9 cellular contexts compared by ENCODE assay signal in the genomic region with DNA sequence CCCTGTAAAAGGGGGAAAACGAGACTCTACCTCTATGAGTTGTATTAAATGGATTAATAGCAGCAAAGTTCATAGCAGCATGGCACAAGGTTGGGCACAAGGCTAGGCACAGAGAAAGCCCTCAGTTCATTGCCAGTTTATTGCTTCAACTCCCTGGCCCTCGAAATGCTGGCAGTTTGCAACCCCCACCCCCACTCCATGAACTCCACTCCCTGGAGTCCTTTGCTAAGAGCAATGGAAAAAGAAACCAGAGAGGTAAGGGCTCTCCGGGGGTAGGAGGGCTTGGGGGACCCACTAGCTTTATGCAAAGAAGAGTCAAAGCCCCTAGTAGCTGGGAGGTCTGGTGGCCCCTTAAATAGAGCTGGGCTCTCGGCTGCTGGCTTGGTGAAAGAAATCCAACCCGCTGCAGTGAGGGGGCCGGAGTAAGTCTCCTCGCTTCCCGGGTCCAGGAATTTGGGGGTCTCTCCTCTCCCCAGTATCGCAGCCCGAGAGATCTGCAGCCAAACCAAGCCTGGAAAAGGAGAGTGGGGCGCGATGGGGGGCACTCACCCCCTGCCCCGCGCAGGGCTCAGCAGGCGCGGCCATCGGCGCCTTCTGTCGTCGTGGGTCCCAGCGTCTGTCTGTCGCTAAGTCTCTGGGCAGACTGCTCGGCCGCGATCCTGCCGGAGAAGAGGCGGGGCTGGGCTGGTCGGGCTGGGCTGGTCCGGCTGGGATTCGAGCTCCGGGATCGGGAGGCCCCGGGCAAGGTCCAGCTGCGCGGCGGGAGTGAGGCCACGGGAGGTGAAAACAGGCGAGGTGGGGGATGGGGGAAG. TPM values are rescaled to one million over a fixed set of nuclear protein-coding genes. Genes with fewer than 3 reads are reported as not detected.
DNase-seq lines count a peak whose midpoint lies in the region; ATAC-seq and TF ChIP-seq lines count a peak whose summit lies in the region.
"Not testable (repeated sequence)": the region's sequence is repeated elsewhere in the genome, so short reads cannot be mapped to it uniquely, and the experiment has no call there.
"Had no signal": no experiment of that assay in that cellular context is flagged by ENCODE, and none has a peak within 500 bp of the region (broad histone marks: within the 10 kb centered on the region; RNA-seq: fewer than 3 reads in every experiment).

A gene (minus strand): TSS at position 645 of the 812 bp plus-strand sequence. CDS start 60 bp downstream, at position 585.

- not testable (repeated sequence) for H3K9me3 Mint-ChIP-seq in CD8-positive, alpha-beta T cell; activated T-cell treated with anti-CD3 and anti-CD28 coated beads, Interleukin-2, amount 50 U/mL, for 72 hours; effector memory CD8-positive, alpha-beta T cell; mesothelial cell of epicardium

- ATAC-seq in CD8-positive, alpha-beta T cell = not testable (repeated sequence)
- peak; percentile 43 to 56 for ATAC-seq in activated T-cell treated with anti-CD3 and anti-CD28 coated beads, Interleukin-2, amount 50 U/mL, for 72 hours (replicated peaks in 1 of 2)
- ATAC-seq in effector memory CD8-positive, alpha-beta T cell (replicated peaks) = peak; percentile 29
- ATAC-seq in left ventricle myocardium superior (peak; percentile 96), psoas muscle (peak; percentile 78 to 94 (median 79)), thoracic aorta (ENCODE audit: insufficient number of reproducible peaks, low FRiP score, low read depth) (peak; percentile 69)

- not testable (repeated sequence) for TF ChIP-seq CTCF in CD8-positive, alpha-beta T cell (IDR thresholded peaks at IDR 0.05); PC-9 (conservative IDR thresholded peaks at IDR 0.05); mesothelial cell of epicardium (IDR thresholded peaks at IDR 0.05; ENCODE audit: unreplicated experiment); psoas muscle (IDR thresholded peaks at IDR 0.05); thoracic aorta (IDR thresholded peaks at IDR 0.05)

- H3K27ac Mint-ChIP-seq in CD8-positive, alpha-beta T cell; activated T-cell treated with anti-CD3 and anti-CD28 coated beads, Interleukin-2, amount 50 U/mL, for 72 hours; effector memory CD8-positive, alpha-beta T cell; mesothelial cell of epicardium: not testable (repeated sequence)

- peak within 1 kb of the TSS; percentile 32 for H3K4me3 Mint-ChIP-seq in CD8-positive, alpha-beta T cell
- H3K4me3 Mint-ChIP-seq in activated T-cell treated with anti-CD3 and anti-CD28 coated beads, Interleukin-2, amount 50 U/mL, for 72 hours = peak within 1 kb of the TSS in 1 of 2 donors; percentile 51
- not testable (repeated sequence) for H3K4me3 Mint-ChIP-seq in effector memory CD8-positive, alpha-beta T cell
- H3K4me3 Mint-ChIP-seq in mesothelial cell of epicardium = peak within 1 kb of the TSS; percentile 55

- not testable (repeated sequence) for H3K9me3 ChIP-seq in CD8-positive, alpha-beta T cell (ENCODE audit: low read length); PC-9 (ENCODE audit: insufficient read depth, low read depth); psoas muscle; thoracic aorta

- CTCF ChIA-PET in CD8-positive, alpha-beta T cell (lab: Charles Lee); PC-9 (lab: Charles Lee): not testable (repeated sequence)

- H3K36me3 ChIP-seq in CD8-positive, alpha-beta T cell (ENCODE audit: insufficient read depth, low read length); PC-9 (ENCODE audit: low read depth); psoas muscle (ENCODE audit: insufficient read depth in 1 of 2, low read depth in 1 of 2); thoracic aorta: not testable (repeated sequence)

- H3K4me3 ChIP-seq in CD8-positive, alpha-beta T cell (ENCODE audit: low read depth, low read length); PC-9: not testable (repeated sequence)
- peak within 1 kb of the TSS; percentile 36 for H3K4me3 ChIP-seq in psoas muscle
- H3K4me3 ChIP-seq in thoracic aorta = peak within 1 kb of the TSS; percentile 66

- H3K27me3 ChIP-seq in CD8-positive, alpha-beta T cell (ENCODE audit: insufficient read depth, low read length); PC-9 (ENCODE audit: insufficient read depth, low read depth); psoas muscle (ENCODE audit: insufficient read depth in 3 of 3, low read length in 2 of 3); thoracic aorta (replicated peaks; ENCODE audit: insufficient read depth): not testable (repeated sequence)

- not testable (repeated sequence) for H3F3A ChIP-seq in PC-9 (ENCODE audit: insufficient read depth, low read depth)

- H2AFZ ChIP-seq in PC-9 = not testable (repeated sequence)

- 4 to 8% (median 8%) methylated on average over 12 to 19 of the region's 38 CpGs for WGBS in psoas muscle, 3 donors

- H3K27ac ChIP-seq in CD8-positive, alpha-beta T cell (ENCODE audit: low read depth, low read length); PC-9; psoas muscle; thoracic aorta: not testable (repeated sequence)

- BruUV-seq in PC-9 (replicated peaks; lab: Mats Ljungman, UMichigan) = TSS peak; percentile 55

- H3K79me2 ChIP-seq in PC-9 (ENCODE audit: low read depth) = not testable (repeated sequence)

- not testable (repeated sequence) for H4K20me1 ChIP-seq in PC-9 (ENCODE audit: insufficient read depth)

- H3K36me3 Mint-ChIP-seq in CD8-positive, alpha-beta T cell; activated T-cell treated with anti-CD3 and anti-CD28 coated beads, Interleukin-2, amount 50 U/mL, for 72 hours (ENCODE audit: insufficient read depth in 2 of 2); effector memory CD8-positive, alpha-beta T cell (ENCODE audit: insufficient read depth); mesothelial cell of epicardium: not testable (repeated sequence)

- not testable (repeated sequence) for H3K4me1 ChIP-seq in CD8-positive, alpha-beta T cell (ENCODE audit: insufficient read depth, low read length); PC-9 (replicated peaks; ENCODE audit: insufficient read depth); psoas muscle; thoracic aorta (ENCODE audit: control insufficient read depth in 1 of 2, low read depth in 2 of 2)

- H3K9me2 ChIP-seq in PC-9 (ENCODE audit: insufficient read depth) = not testable (repeated sequence)

- not testable (repeated sequence) for DNase-seq in CD8-positive, alpha-beta T cell; activated T-cell treated with anti-CD3 and anti-CD28 coated beads, Interleukin-2, amount 50 U/mL, for 72 hours; effector memory CD8-positive, alpha-beta T cell; left ventricle myocardium superior; psoas muscle; thoracic aorta (ENCODE audit: low spot score)
- DNase-seq in PC-9 (peak in 1 of 2 experiments; percentile 26), mesothelial cell of epicardium (ENCODE audit: low spot score in 2 of 2, unreplicated experiment in 2 of 2) (peak in 1 of 2 experiments; percentile 42)

- H3K4me2 ChIP-seq in PC-9 = not testable (repeated sequence)

- intact Hi-C loops in CD8-positive, alpha-beta T cell (cut with DNase I, micrococcal nuclease); PC-9 (cut with micrococcal nuclease; ENCODE audit: unreplicated experiment); left ventricle myocardium superior (cut with micrococcal nuclease); psoas muscle (cut with DNase I): not testable (repeated sequence)

- not testable (repeated sequence) for H3K4me1 Mint-ChIP-seq in CD8-positive, alpha-beta T cell (ENCODE audit: low read depth); activated T-cell treated with anti-CD3 and anti-CD28 coated beads, Interleukin-2, amount 50 U/mL, for 72 hours (ENCODE audit: low read depth); effector memory CD8-positive, alpha-beta T cell (ENCODE audit: low read depth in 2 of 2); mesothelial cell of epicardium

- not testable (repeated sequence) for H3K27me3 Mint-ChIP-seq in CD8-positive, alpha-beta T cell (ENCODE audit: low read depth); activated T-cell treated with anti-CD3 and anti-CD28 coated beads, Interleukin-2, amount 50 U/mL, for 72 hours (ENCODE audit: low read depth); effector memory CD8-positive, alpha-beta T cell; mesothelial cell of epicardium (ENCODE audit: low read depth)

- POLR2A ChIA-PET in CD8-positive, alpha-beta T cell (lab: Charles Lee); PC-9 (lab: Charles Lee; ENCODE audit: unreplicated experiment): not testable (repeated sequence)

RNA-seq across cellular contexts. Expression of the gene that starts here (rescaled TPM):
- not detected for total RNA-seq in CD8-positive, alpha-beta T cell
- 1.7 and 2.8 TPM in 2 replicates for total RNA-seq in PC-9 (2021)
- total RNA-seq in activated T-cell treated with anti-CD3 and anti-CD28 coated beads, Interleukin-2, amount 50 U/mL, for 72 hours = not detected
- 2.1 TPM for total RNA-seq in left ventricle myocardium superior
- total RNA-seq in mesothelial cell of epicardium = 2.6 to 4.2 TPM (median 3.2 TPM) in 3 replicates
- 1 to 10 TPM in 1 of 4 donors, under 1 TPM in 3; 0.06 to 1.2 (median 0.19) TPM for total RNA-seq in psoas muscle
- polyA plus RNA-seq in psoas muscle = 1 to 10 TPM in 1 of 3 donors, under 1 TPM in 2; 0.16 to 3.0 (median 0.87) TPM
- total RNA-seq in thoracic aorta = 1 to 10 TPM in 1 of 2 donors, under 1 TPM in 1; 0.41 to 1.5 TPM
- total RNA-seq: activated CD4-positive, alpha-beta T cell treated with anti-CD3 and anti-CD28 coated beads, Interleukin-2, amount 10 ng/mL, durations not matched to agents 7 days and 5 days had no signal

Comparison
In these comparisons a context has a peak if more than half of its experiments do, and no peak if none do; other contexts are left out.
1. Peak in ATAC-seq in activated T-cell treated with anti-CD3 and anti-CD28 coated beads, Interleukin-2, amount 50 U/mL, for 72 hours; RNA of the gene not detected or under 1 TPM.